Comparison of ENCODE assay signal across 1 cellular context in the genomic region with DNA sequence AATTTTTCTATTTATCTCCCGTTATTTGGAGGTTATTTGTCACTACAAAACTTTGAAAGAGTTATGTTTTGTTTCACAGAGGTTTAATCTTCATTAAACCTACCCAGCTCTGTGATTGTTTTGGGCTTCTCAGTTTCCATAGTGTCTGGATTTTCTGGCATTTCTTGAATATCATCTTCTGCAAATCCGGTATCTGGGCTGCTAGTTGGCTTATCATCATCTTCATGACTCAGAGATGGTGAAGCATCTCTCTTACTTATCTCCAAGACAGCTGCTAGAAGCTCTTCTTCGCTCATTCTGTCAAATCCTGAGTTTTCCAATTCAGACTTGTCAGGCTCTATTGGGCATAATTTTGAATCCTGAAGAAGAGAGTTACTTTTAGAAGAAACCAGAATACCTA.
TF ChIP-seq lines count a peak whose summit lies in the region.

No MANE protein-coding gene starts in this region.

TF ChIP-seq in K562, 482 proteins besides CTCF, POLR2A, EP300 and RAD21:
- TF ChIP-seq ETV1 (tag; conservative IDR thresholded peaks at IDR 0.05; ENCODE audit: low read depth), result no peak
- TF ChIP-seq FOSL1 (tag; conservative IDR thresholded peaks at IDR 0.05), result peak; percentile 70
- TF ChIP-seq JUND (IDR thresholded peaks at IDR 0.05; ENCODE audit: borderline replicate concordance, low read depth, low read length), result peak; percentile 11; the same call in 1 of the 2 replicates
- no peak for TF ChIP-seq JUND (tag; IDR thresholded peaks at IDR 0.05; ENCODE audit: borderline replicate concordance, low read depth, low read length)
- TF ChIP-seq CXXC5 (CRISPR knock-in tag; IDR thresholded peaks at IDR 0.05), result no peak
